25 cellular contexts compared by ENCODE assay signal in genomic region chr10:70476249-70477035, GRCh38. TPM values are rescaled to one million over a fixed set of nuclear protein-coding genes. Genes with fewer than 3 reads are reported as not detected.
A peak's percentile ranks its signal among the peaks of the same experiment; 100 is the strongest.
DNase-seq lines count a peak whose midpoint lies in the region; ATAC-seq and TF ChIP-seq lines count a peak whose summit lies in the region.
"Had no signal": no experiment of that assay in that cellular context is flagged by ENCODE, and none has a peak within 500 bp of the region (broad histone marks: within the 10 kb centered on the region; RNA-seq: fewer than 3 reads in every experiment).

No MANE protein-coding gene starts in this region.

- DNase-seq in CD8-positive, alpha-beta T cell: no peak
- DNase-seq in T-helper 17 cell: no peak
- DNase-seq in natural killer cell treated with Interleukin-12 subunit alpha and Interleukin-12 subunit beta and Interleukin-15 and Interleukin-18, amount 100 ng/mL, for 72 hours (ENCODE audit: low spot score): no peak
- DNase-seq in stimulated activated naive CD4-positive, alpha-beta T cell treated with Interleukin-2 at 50 U/mL for 16 hours (lab: John Stamatoyannopoulos, UW): no peak
- no peak for DNase-seq in GM10266 (ENCODE audit: extremely low spot score)
- no peak for DNase-seq in NCI-H446 (lab: John Stamatoyannopoulos, UW)
- DNase-seq: activated gamma-delta T cell treated with Interleukin-2 at 50 U/mL for 16 hours; AML-193; effector CD8-positive, alpha-beta T cell; GF-D8; left ventricle myocardium superior; NCI-H1105 treated with DMSO at 0.1 percent for 48 hours; NCI-H2171; NCI-H748 treated with DMSO at 0.1 percent for 48 hours; Peyer's patch; stimulated activated CD4-positive, alpha-beta T cell treated with anti-CD3 and anti-CD28 coated beads, Interleukin-2, amount 100 ng/mL, for 48 hours; testis had no signal

- H3K27me3 ChIP-seq in BLaER1 treated with 17β-estradiol and CSF1 and Interleukin-3, amounts not matched to agents 10 nM and 100 nM: peaks cover 0 to 11% (median 0%) of the 10 kb centered on the region in 11 experiments; a peak in 2 of 22 replicates
- H3K27me3 ChIP-seq in CD8-positive, alpha-beta T cell (ENCODE audit: insufficient read depth, low read length): no peaks in the 10 kb centered on the region
- H3K27me3 ChIP-seq: Peyer's patch, testis had no signal

- POLR2A ChIA-PET in CD8-positive, alpha-beta T cell (lab: Charles Lee): no interaction called here

- H3K9me3 Mint-ChIP-seq in CD8-positive, alpha-beta T cell: no peaks in the 10 kb centered on the region
- H3K9me3 Mint-ChIP-seq in natural killer cell treated with Interleukin-12 subunit alpha and Interleukin-12 subunit beta and Interleukin-15 and Interleukin-18, amount 100 ng/mL, for 72 hours: no peaks in the 10 kb centered on the region

- H3K27ac ChIP-seq in BLaER1 treated with 17β-estradiol and CSF1 and Interleukin-3, amounts not matched to agents 10 nM and 100 nM: no peak overlapping the region; a peak in 2 of 22 replicates
- H3K27ac ChIP-seq in CD8-positive, alpha-beta T cell (ENCODE audit: low read depth, low read length): no peak overlapping the region
- H3K27ac ChIP-seq: Peyer's patch, testis had no signal

- peaks cover 36 to 76% (median 67%) of the 10 kb centered on the region in 10 experiments for H3K4me1 ChIP-seq in BLaER1 treated with 17β-estradiol and CSF1 and Interleukin-3, amounts not matched to agents 10 nM and 100 nM
- H3K4me1 ChIP-seq in CD8-positive, alpha-beta T cell (ENCODE audit: insufficient read depth, low read length): peaks cover 43% of the 10 kb centered on the region

- ATAC-seq in CD8-positive, alpha-beta T cell: no peak
- ATAC-seq in T-helper 17 cell (no peak), GM21723 (IDR thresholded peaks at IDR 0.05; ENCODE audit: unreplicated experiment) (no peak)
- no peak for ATAC-seq in natural killer cell treated with Interleukin-12 subunit alpha and Interleukin-12 subunit beta and Interleukin-15 and Interleukin-18, amount 100 ng/mL, for 72 hours
- ATAC-seq: left ventricle myocardium superior, SK-N-SH treated with all-trans-retinoic acid at 6 μM for 48 hours had no signal

- TF ChIP-seq CTCF in CD8-positive, alpha-beta T cell (IDR thresholded peaks at IDR 0.05): no peak
- TF ChIP-seq CTCF in GM10266 (IDR thresholded peaks at IDR 0.05; ENCODE audit: control insufficient read depth, insufficient read depth, low read depth, missing control alignments): no peak

- H4K20me1 ChIP-seq in BLaER1 treated with 17β-estradiol and CSF1 and Interleukin-3, amounts not matched to agents 10 nM and 100 nM: peaks cover 0 to 29% (median 18%) of the 10 kb centered on the region in 11 experiments; a peak in 16 of 22 replicates

- peaks cover 3% of the 10 kb centered on the region for H3K27me3 Mint-ChIP-seq in CD8-positive, alpha-beta T cell (ENCODE audit: low read depth)
- H3K27me3 Mint-ChIP-seq in T-helper 17 cell: peaks cover 16% of the 10 kb centered on the region
- H3K27me3 Mint-ChIP-seq in natural killer cell treated with Interleukin-12 subunit alpha and Interleukin-12 subunit beta and Interleukin-15 and Interleukin-18, amount 100 ng/mL, for 72 hours: peaks cover 12 to 13% of the 10 kb centered on the region in 2 donors

- H3K36me3 Mint-ChIP-seq in CD8-positive, alpha-beta T cell: no peaks in the 10 kb centered on the region
- peaks cover 3% of the 10 kb centered on the region for H3K36me3 Mint-ChIP-seq in T-helper 17 cell (ENCODE audit: low read depth)
- no peaks in the 10 kb centered on the region for H3K36me3 Mint-ChIP-seq in natural killer cell treated with Interleukin-12 subunit alpha and Interleukin-12 subunit beta and Interleukin-15 and Interleukin-18, amount 100 ng/mL, for 72 hours

- no peak overlapping the region for H3K4me3 ChIP-seq in BLaER1 treated with 17β-estradiol and CSF1 and Interleukin-3, amounts not matched to agents 10 nM and 100 nM
- H3K4me3 ChIP-seq in CD8-positive, alpha-beta T cell (ENCODE audit: low read depth, low read length): no peak overlapping the region
- H3K4me3 ChIP-seq: Peyer's patch, testis had no signal

- CTCF ChIA-PET in CD8-positive, alpha-beta T cell (lab: Charles Lee): interaction anchor here (1.0 to 2.7 kb wide), 2 partner anchors 15 to 46 kb away, joined by 3 to 14 read pairs; no protein-coding TSS in a partner anchor

- H3K4me1 Mint-ChIP-seq in CD8-positive, alpha-beta T cell (ENCODE audit: low read depth): peaks cover 45% of the 10 kb centered on the region
- peaks cover 31% of the 10 kb centered on the region for H3K4me1 Mint-ChIP-seq in T-helper 17 cell
- H3K4me1 Mint-ChIP-seq in natural killer cell treated with Interleukin-12 subunit alpha and Interleukin-12 subunit beta and Interleukin-15 and Interleukin-18, amount 100 ng/mL, for 72 hours (ENCODE audit: low read depth in 2 of 2): peaks cover 11 to 20% of the 10 kb centered on the region in 2 donors

- H3K36me3 ChIP-seq in BLaER1 treated with 17β-estradiol and CSF1 and Interleukin-3, amounts not matched to agents 10 nM and 100 nM: peaks cover 0 to 6% (median 0%) of the 10 kb centered on the region in 11 experiments; a peak in 1 of 22 replicates
- H3K36me3 ChIP-seq in CD8-positive, alpha-beta T cell (ENCODE audit: insufficient read depth, low read length): no peaks in the 10 kb centered on the region
- H3K36me3 ChIP-seq: Peyer's patch had no signal

- no peak overlapping the region for H3K27ac Mint-ChIP-seq in CD8-positive, alpha-beta T cell
- H3K27ac Mint-ChIP-seq in T-helper 17 cell: peak overlapping the region; percentile 53
- no peak overlapping the region for H3K27ac Mint-ChIP-seq in natural killer cell treated with Interleukin-12 subunit alpha and Interleukin-12 subunit beta and Interleukin-15 and Interleukin-18, amount 100 ng/mL, for 72 hours
- H3K27ac Mint-ChIP-seq: progenitor cell of endocrine pancreas had no signal

- peak overlapping the region in 2 of 11 experiments; percentile 13 to 16; a peak in 1 of 22 replicates for H3K9ac ChIP-seq in BLaER1 treated with 17β-estradiol and CSF1 and Interleukin-3, amounts not matched to agents 10 nM and 100 nM

- H3K4me2 ChIP-seq in BLaER1 treated with 17β-estradiol and CSF1 and Interleukin-3, amounts not matched to agents 10 nM and 100 nM: peak overlapping the region in 8 of 11 experiments; percentile 93 to 100 (median 99); a peak in 16 of 22 replicates

- peak overlapping the region; percentile 16 for H3K4me3 Mint-ChIP-seq in CD8-positive, alpha-beta T cell
- peak overlapping the region; percentile 87 for H3K4me3 Mint-ChIP-seq in T-helper 17 cell
- peak overlapping the region; percentile 64 for H3K4me3 Mint-ChIP-seq in natural killer cell treated with Interleukin-12 subunit alpha and Interleukin-12 subunit beta and Interleukin-15 and Interleukin-18, amount 100 ng/mL, for 72 hours

- H3K9me3 ChIP-seq in BLaER1 treated with 17β-estradiol and CSF1 and Interleukin-3, amounts not matched to agents 10 nM and 100 nM (replicated peaks in 1 of 11): no peaks in the 10 kb centered on the region
- H3K9me3 ChIP-seq in CD8-positive, alpha-beta T cell (ENCODE audit: low read length): no peaks in the 10 kb centered on the region
- H3K9me3 ChIP-seq in T-helper 17 cell (ENCODE audit: control insufficient read depth, low read length, poor library complexity, severe bottlenecking): no peaks in the 10 kb centered on the region
- H3K9me3 ChIP-seq: Peyer's patch, testis had no signal

- intact Hi-C loops in CD8-positive, alpha-beta T cell (cut with DNase I, micrococcal nuclease): loop anchor here (1.0 to 10.0 kb wide), 8 partner anchors 72 to 1072 kb away; partner anchors contain the start of genes EIF4EBP2 (in 2 of the 2), LRRC20 (in 1 of the 2), PCBD1 (in 1 of the 2) and PPA1 (in 1 of the 2)

RNA-seq across cellular contexts. Expression of gene PALD1, which starts 2.1 kb away (rescaled TPM):
- under 1 TPM in 1 of 2 experiments, not detected in 1; 0.08 TPM for total RNA-seq in CD8-positive, alpha-beta T cell
- total RNA-seq in T-helper 17 cell: under 1 TPM; 0.07 to 0.13 TPM
- total RNA-seq in natural killer cell treated with Interleukin-12 subunit alpha and Interleukin-12 subunit beta and Interleukin-15 and Interleukin-18, amount 100 ng/mL, for 72 hours: 1 to 10 TPM in 1 of 2 donors, under 1 TPM in 1; 0.33 to 1.4 TPM

RNA-seq across cellular contexts. Expression of gene NODAL, which starts 35.0 kb away (rescaled TPM):
- total RNA-seq in CD8-positive, alpha-beta T cell: not detected
- not detected for total RNA-seq in T-helper 17 cell
- not detected for total RNA-seq in natural killer cell treated with Interleukin-12 subunit alpha and Interleukin-12 subunit beta and Interleukin-15 and Interleukin-18, amount 100 ng/mL, for 72 hours
- total RNA-seq: activated CD8-positive, alpha-beta memory T cell treated with anti-CD3 and anti-CD28 coated beads for 36 hours; astrocyte; left ventricle myocardium superior; LHCN-M2; Peyer's patch; progenitor cell of endocrine pancreas; skeletal muscle tissue had no signal

Comparison
In these comparisons a context has a peak if more than half of its experiments do, and no peak if none do; other contexts are left out.
1. H3K4me3 Mint-ChIP-seq: peak in every context shown above with its lines; median percentile 87 in T-helper 17 cell; 64 in natural killer cell treated with Interleukin-12 subunit alpha and Interleukin-12 subunit beta and Interleukin-15 and Interleukin-18, amount 100 ng/mL, for 72 hours; 16 in CD8-positive, alpha-beta T cell.